27 cellular contexts compared by ENCODE assay signal in the genomic region with DNA sequence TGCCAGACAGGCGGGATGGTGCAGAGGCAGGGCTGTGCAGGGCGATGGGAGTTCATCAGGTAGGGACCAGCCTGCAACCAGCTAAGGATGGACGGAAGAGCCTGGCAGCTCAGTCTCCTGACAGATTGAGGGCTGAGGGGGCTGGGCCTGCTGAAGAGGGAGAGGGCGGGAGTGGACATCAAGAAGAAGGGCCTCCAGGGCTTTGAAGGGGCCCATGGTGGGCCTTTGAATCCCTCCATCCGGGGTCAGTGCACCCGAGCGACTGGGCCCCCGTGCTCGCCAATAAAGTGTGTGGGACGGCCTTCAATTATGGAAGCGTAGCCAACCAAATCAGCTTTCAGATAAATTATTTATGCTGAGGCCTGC.
A peak's percentile ranks its signal among the peaks of the same experiment; 100 is the strongest.
DNase-seq lines count a peak whose midpoint lies in the region; ATAC-seq and TF ChIP-seq lines count a peak whose summit lies in the region.
"Had no signal": no experiment of that assay in that cellular context is flagged by ENCODE, and none has a peak within 500 bp of the region (broad histone marks: within the 10 kb centered on the region; RNA-seq: fewer than 3 reads in every experiment).

No MANE protein-coding gene starts in this region.

- H3K36me3 ChIP-seq in GM23338 (ENCODE audit: insufficient read depth): no peaks in the 10 kb centered on the region
- H3K36me3 ChIP-seq: gastroesophageal sphincter, left lung, thyroid gland had no signal

- H3K27me3 Mint-ChIP-seq in GM23338 (ENCODE audit: insufficient read depth, low read depth, poor library complexity) (peaks cover 7% of the 10 kb centered on the region), nephron (ENCODE audit: low read depth) (no peaks in the 10 kb centered on the region)
- H3K27me3 Mint-ChIP-seq: activated CD4-positive, alpha-beta T cell treated with anti-CD3 and anti-CD28 coated beads, Interleukin-2, amount 10 ng/mL, durations not matched to agents 7 days and 5 days had no signal

- no peak overlapping the region for H3K4me3 Mint-ChIP-seq in GM23338
- H3K4me3 Mint-ChIP-seq in nephron: peak overlapping the region in 2 of 3 experiments; percentile 31 to 37
- H3K4me3 Mint-ChIP-seq: activated CD4-positive, alpha-beta T cell treated with anti-CD3 and anti-CD28 coated beads, Interleukin-2, amount 10 ng/mL, durations not matched to agents 7 days and 5 days; immature natural killer cell; naive thymus-derived CD8-positive, alpha-beta T cell; stimulated activated naive CD8-positive, alpha-beta T cell treated with anti-CD3 and anti-CD28 coated beads, Interleukin-15, Interleukin-2, amounts not matched to agents 100 ng/mL and 50 ng/mL, for 24 hours had no signal

- H3K4me1 ChIP-seq in GM23338 (ENCODE audit: insufficient read depth): 0 out of 2 replicates have a peak, but pooled peaks cover 3% of the 10 kb centered on the region
- H3K4me1 ChIP-seq: left lung, parathyroid adenoma had no signal

- peaks cover 14% of the 10 kb centered on the region for H3K4me1 Mint-ChIP-seq in GM23338
- peaks cover 50% of the 10 kb centered on the region for H3K4me1 Mint-ChIP-seq in nephron
- H3K4me1 Mint-ChIP-seq: activated CD4-positive, alpha-beta T cell treated with anti-CD3 and anti-CD28 coated beads, Interleukin-2, amount 10 ng/mL, durations not matched to agents 7 days and 5 days; immature natural killer cell had no signal

- H3K79me2 ChIP-seq in GM23338 (replicated peaks; ENCODE audit: insufficient read depth): no peaks in the 10 kb centered on the region
- H3K79me2 ChIP-seq: parathyroid adenoma had no signal

- no peak for TF ChIP-seq CTCF in GM23338 (conservative IDR thresholded peaks at IDR 0.05; ENCODE audit: low read depth in 2 of 2)
- no peak for TF ChIP-seq CTCF in nephron (IDR thresholded peaks at IDR 0.05; ENCODE audit: unreplicated experiment in 3 of 3)

- no peaks in the 10 kb centered on the region for H3K9me2 ChIP-seq in GM23338 (ENCODE audit: insufficient read depth)

- H3K9me3 Mint-ChIP-seq in GM23338: peaks cover 18% of the 10 kb centered on the region; the same call in 2 of the 3 replicates
- H3K9me3 Mint-ChIP-seq in nephron: peaks cover 7% of the 10 kb centered on the region
- H3K9me3 Mint-ChIP-seq: activated CD4-positive, alpha-beta T cell treated with anti-CD3 and anti-CD28 coated beads, Interleukin-2, amount 10 ng/mL, durations not matched to agents 7 days and 5 days; immature natural killer cell had no signal

- H3K27ac Mint-ChIP-seq in GM23338: no peak overlapping the region
- peak overlapping the region; percentile 97 to 99 (median 98) for H3K27ac Mint-ChIP-seq in nephron
- H3K27ac Mint-ChIP-seq: activated CD4-positive, alpha-beta T cell treated with anti-CD3 and anti-CD28 coated beads, Interleukin-2, amount 10 ng/mL, durations not matched to agents 7 days and 5 days; immature natural killer cell; naive thymus-derived CD8-positive, alpha-beta T cell; stimulated activated naive CD8-positive, alpha-beta T cell treated with anti-CD3 and anti-CD28 coated beads, Interleukin-15, Interleukin-2, amounts not matched to agents 100 ng/mL and 50 ng/mL, for 24 hours had no signal

- intact Hi-C loops in sciatic nerve (cut with DNase I): no loop called here

- H2AFZ ChIP-seq in GM23338: no peak overlapping the region
- H2AFZ ChIP-seq: parathyroid adenoma had no signal

- no peaks in the 10 kb centered on the region for H4K20me1 ChIP-seq in GM23338 (replicated peaks; ENCODE audit: insufficient read depth)

- DNase-seq in GM23338 (ENCODE audit: low spot score) (no peak), SK-N-DZ (ENCODE audit: low spot score) (peak; percentile 96), sciatic nerve (ENCODE audit: low spot score) (peak; percentile 42), NCI-H510A treated with DMSO at 0.1 percent for 48 hours (lab: John Stamatoyannopoulos, UW) (no peak), NCI-H128 (lab: John Stamatoyannopoulos, UW; ENCODE audit: unreplicated experiment) (no peak)
- DNase-seq: activated CD4-positive, alpha-beta T cell treated with anti-CD3 and anti-CD28 coated beads, Interleukin-2, amount 10 ng/mL, durations not matched to agents 7 days and 5 days; activated naive CD4-positive, alpha-beta T cell; activated T-cell treated with anti-CD3 and anti-CD28 coated beads, Interleukin-2, amount 50 U/mL, for 48 hours; C1 segment of cervical spinal cord; Calu3; dermis blood vessel endothelial cell; HCEC 1CT; hypothalamus; immature natural killer cell; left lung; midbrain; NCI-H1092 treated with DMSO at 0.1 percent for 48 hours; NCI-H2029; NCI-H774; SHP77; thyroid gland had no signal

- H3K27me3 ChIP-seq in GM23338 (ENCODE audit: insufficient read depth): no peaks in the 10 kb centered on the region
- H3K27me3 ChIP-seq: gastroesophageal sphincter, left lung, thyroid gland had no signal

- ATAC-seq in GM23338: peak; percentile 56
- ATAC-seq in sciatic nerve: no peak
- no peak for ATAC-seq in HG02759 (IDR thresholded peaks at IDR 0.05; ENCODE audit: unreplicated experiment)
- ATAC-seq: gastroesophageal sphincter; left lung; naive thymus-derived CD8-positive, alpha-beta T cell had no signal

- H3K27ac ChIP-seq in GM23338 (ENCODE audit: low read depth): no peak overlapping the region
- H3K27ac ChIP-seq: gastroesophageal sphincter, left lung, parathyroid adenoma, thyroid gland had no signal

- no peak overlapping the region for H3K4me2 ChIP-seq in GM23338

- no peaks in the 10 kb centered on the region for H3F3A ChIP-seq in GM23338 (replicated peaks; ENCODE audit: low read depth)

- H3K4me3 ChIP-seq in GM23338: no peak overlapping the region
- H3K4me3 ChIP-seq: gastroesophageal sphincter, left lung, thyroid gland had no signal

- peaks cover 7% of the 10 kb centered on the region for H3K36me3 Mint-ChIP-seq in GM23338 (ENCODE audit: low read depth)
- H3K36me3 Mint-ChIP-seq in nephron (ENCODE audit: low read depth): peaks cover 3% of the 10 kb centered on the region
- H3K36me3 Mint-ChIP-seq: immature natural killer cell had no signal

TF ChIP-seq in GM23338, 12 proteins besides CTCF, POLR2A, EP300 and RAD21 (continues in another document):
- TF ChIP-seq, protein P1, sequence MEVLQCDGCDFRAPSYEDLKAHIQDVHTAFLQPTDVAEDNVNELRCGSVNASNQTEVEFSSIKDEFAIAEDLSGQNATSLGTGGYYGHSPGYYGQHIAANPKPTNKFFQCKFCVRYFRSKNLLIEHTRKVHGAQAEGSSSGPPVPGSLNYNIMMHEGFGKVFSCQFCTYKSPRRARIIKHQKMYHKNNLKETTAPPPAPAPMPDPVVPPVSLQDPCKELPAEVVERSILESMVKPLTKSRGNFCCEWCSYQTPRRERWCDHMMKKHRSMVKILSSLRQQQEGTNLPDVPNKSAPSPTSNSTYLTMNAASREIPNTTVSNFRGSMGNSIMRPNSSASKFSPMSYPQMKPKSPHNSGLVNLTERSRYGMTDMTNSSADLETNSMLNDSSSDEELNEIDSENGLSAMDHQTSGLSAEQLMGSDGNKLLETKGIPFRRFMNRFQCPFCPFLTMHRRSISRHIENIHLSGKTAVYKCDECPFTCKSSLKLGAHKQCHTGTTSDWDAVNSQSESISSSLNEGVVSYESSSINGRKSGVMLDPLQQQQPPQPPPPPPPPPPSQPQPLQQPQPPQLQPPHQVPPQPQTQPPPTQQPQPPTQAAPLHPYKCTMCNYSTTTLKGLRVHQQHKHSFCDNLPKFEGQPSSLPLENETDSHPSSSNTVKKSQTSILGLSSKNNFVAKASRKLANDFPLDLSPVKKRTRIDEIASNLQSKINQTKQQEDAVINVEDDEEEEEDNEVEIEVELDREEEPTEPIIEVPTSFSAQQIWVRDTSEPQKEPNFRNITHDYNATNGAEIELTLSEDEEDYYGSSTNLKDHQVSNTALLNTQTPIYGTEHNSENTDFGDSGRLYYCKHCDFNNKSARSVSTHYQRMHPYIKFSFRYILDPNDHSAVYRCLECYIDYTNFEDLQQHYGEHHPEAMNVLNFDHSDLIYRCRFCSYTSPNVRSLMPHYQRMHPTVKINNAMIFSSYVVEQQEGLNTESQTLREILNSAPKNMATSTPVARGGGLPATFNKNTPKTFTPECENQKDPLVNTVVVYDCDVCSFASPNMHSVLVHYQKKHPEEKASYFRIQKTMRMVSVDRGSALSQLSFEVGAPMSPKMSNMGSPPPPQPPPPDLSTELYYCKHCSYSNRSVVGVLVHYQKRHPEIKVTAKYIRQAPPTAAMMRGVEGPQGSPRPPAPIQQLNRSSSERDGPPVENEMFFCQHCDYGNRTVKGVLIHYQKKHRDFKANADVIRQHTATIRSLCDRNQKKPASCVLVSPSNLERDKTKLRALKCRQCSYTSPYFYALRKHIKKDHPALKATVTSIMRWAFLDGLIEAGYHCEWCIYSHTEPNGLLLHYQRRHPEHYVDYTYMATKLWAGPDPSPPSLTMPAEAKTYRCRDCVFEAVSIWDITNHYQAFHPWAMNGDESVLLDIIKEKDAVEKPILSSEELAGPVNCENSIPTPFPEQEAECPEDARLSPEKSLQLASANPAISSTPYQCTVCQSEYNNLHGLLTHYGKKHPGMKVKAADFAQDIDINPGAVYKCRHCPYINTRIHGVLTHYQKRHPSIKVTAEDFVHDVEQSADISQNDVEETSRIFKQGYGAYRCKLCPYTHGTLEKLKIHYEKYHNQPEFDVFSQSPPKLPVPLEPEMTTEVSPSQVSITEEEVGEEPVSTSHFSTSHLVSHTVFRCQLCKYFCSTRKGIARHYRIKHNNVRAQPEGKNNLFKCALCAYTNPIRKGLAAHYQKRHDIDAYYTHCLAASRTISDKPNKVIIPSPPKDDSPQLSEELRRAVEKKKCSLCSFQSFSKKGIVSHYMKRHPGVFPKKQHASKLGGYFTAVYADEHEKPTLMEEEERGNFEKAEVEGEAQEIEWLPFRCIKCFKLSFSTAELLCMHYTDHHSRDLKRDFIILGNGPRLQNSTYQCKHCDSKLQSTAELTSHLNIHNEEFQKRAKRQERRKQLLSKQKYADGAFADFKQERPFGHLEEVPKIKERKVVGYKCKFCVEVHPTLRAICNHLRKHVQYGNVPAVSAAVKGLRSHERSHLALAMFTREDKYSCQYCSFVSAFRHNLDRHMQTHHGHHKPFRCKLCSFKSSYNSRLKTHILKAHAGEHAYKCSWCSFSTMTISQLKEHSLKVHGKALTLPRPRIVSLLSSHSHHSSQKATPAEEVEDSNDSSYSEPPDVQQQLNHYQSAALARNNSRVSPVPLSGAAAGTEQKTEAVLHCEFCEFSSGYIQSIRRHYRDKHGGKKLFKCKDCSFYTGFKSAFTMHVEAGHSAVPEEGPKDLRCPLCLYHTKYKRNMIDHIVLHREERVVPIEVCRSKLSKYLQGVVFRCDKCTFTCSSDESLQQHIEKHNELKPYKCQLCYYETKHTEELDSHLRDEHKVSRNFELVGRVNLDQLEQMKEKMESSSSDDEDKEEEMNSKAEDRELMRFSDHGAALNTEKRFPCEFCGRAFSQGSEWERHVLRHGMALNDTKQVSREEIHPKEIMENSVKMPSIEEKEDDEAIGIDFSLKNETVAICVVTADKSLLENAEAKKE (CRISPR knock-in tag; IDR thresholded peaks at IDR 0.05): no peak
- TF ChIP-seq ZNF114 (CRISPR knock-in tag; IDR thresholded peaks at IDR 0.05): no peak
- TF ChIP-seq EZH2phosphoT487 (IDR thresholded peaks at IDR 0.05; ENCODE audit: unreplicated experiment): no peak

Comparison
In these comparisons a context has a peak if more than half of its experiments do, and no peak if none do; other contexts are left out.
1. DNase-seq: peak in SK-N-DZ (single experiment) and sciatic nerve (single experiment); none in GM23338 (single experiment), NCI-H510A treated with DMSO at 0.1 percent for 48 hours (single experiment) and NCI-H128 (single experiment).